In the genomic region with DNA sequence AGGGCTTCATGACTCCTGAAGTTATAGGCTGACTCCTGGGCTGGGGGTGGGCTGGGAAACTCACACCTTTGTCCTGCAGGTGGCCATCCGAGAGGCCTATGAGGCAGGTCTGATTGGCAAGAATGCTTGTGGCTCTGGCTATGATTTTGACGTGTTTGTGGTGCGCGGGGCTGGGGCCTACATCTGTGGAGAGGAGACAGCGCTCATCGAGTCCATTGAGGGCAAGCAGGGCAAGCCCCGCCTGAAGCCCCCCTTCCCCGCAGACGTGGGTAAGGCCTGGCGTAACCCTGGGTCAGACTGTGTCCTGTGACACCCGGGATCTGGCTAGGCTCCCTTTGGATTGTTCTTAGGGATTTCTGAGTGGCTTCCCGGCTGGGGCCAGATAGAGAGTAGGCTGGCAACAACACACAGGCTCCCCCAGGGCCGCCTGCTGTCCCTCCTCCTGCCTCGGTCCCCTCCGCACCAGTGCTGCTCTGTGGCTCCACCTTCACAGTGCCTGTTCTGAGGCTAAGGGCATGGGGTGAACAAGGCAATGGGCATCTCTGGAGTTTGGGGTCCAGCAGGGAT, we compare ENCODE assay signal across 1 cellular context.
TF ChIP-seq lines count a peak whose summit lies in the region.

No MANE protein-coding gene starts in this region.

TF ChIP-seq in K562, 482 proteins besides CTCF, POLR2A, EP300 and RAD21:
- TF ChIP-seq, protein P1, sequence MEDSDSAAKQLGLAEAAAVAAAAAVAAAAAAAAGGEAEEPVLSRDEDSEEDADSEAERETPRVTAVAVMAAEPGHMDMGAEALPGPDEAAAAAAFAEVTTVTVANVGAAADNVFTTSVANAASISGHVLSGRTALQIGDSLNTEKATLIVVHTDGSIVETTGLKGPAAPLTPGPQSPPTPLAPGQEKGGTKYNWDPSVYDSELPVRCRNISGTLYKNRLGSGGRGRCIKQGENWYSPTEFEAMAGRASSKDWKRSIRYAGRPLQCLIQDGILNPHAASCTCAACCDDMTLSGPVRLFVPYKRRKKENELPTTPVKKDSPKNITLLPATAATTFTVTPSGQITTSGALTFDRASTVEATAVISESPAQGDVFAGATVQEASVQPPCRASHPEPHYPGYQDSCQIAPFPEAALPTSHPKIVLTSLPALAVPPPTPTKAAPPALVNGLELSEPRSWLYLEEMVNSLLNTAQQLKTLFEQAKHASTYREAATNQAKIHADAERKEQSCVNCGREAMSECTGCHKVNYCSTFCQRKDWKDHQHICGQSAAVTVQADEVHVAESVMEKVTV (CRISPR knock-in tag; IDR thresholded peaks at IDR 0.05) = no peak
- TF ChIP-seq RBFOX2 (IDR thresholded peaks at IDR 0.05; ENCODE audit: low read depth, low read length) = peak; percentile 28; the same call in 1 of the 2 replicates
- TF ChIP-seq CCNT2 (IDR thresholded peaks at IDR 0.05; ENCODE audit: borderline replicate concordance, extremely low read depth, insufficient read length, low read depth, low read length) = no peak
